In the genomic region with DNA sequence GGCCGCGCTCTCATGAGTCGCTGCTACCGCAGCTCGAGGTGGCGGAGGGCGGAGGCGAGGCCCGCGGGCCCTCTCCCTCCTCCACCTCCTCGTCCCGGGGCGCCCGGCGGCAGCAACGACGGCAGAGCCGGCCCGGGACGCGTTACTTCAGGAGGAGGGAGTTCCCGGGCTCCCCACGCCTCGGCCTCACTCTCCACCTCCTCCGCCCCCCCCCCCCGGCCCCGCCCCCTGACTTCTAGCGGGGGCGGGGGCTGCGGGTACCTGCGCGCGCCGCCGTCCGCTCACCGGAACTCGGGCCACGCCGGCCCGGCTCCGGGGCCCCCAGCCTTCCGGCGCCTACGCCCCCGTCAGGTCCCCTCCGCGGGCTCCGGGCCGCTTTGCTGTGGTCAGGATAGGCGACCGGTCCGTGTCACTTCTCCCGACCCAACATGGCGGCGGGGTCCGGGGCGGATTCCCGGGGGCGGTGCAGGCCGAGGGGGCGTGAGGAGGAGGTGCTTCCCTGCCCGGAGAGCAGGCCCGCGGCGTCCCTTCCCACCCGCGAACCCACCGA, we compare ENCODE assay signal across 8 cellular contexts.
DNase-seq lines count a peak whose midpoint lies in the region; ATAC-seq and TF ChIP-seq lines count a peak whose summit lies in the region.

Gene YES1, minus strand, starts transcription at position 120 of the 550 bp plus-strand sequence. CDS start 55,415 bp downstream, outside the sequence.

- H3K27me3 ChIP-seq in RWPE2 (ENCODE audit: insufficient read depth, poor library complexity, severe bottlenecking) = no peaks in the 10 kb centered on the region

- peak within 1 kb of the TSS; percentile 72 for H3K27ac ChIP-seq in RWPE2 (ENCODE audit: poor library complexity, severe bottlenecking)
- H3K27ac ChIP-seq in substantia nigra (ENCODE audit: low read depth, low read length, poor library complexity, severe bottlenecking) = peak within 1 kb of the TSS; percentile 63

- DNase-seq in COLO668 (lab: John Stamatoyannopoulos, UW; ENCODE audit: unreplicated experiment) (peak; percentile 87), RWPE2 (ENCODE audit: low spot score) (peak; percentile 76), foreskin fibroblast (peak; percentile 69 to 88), nucleus accumbens (lab: John Stamatoyannopoulos, UW) (peak in 45 of 56 donors; percentile 3 to 74 (median 41)), substantia nigra (lab: John Stamatoyannopoulos, UW) (peak in 43 of 49 donors; percentile 7 to 68 (median 44))
- DNase-seq in activated gamma-delta T cell treated with anti-CD3 and anti-CD28 coated beads, Interleukin-2, amount 50 U/mL, for 16 hours (ENCODE audit: low read depth) = peak; percentile 64

- ATAC-seq in GM19351 (IDR thresholded peaks at IDR 0.05; ENCODE audit: unreplicated experiment) = peak; percentile 53
- ATAC-seq in HG03521 (IDR thresholded peaks at IDR 0.05; ENCODE audit: unreplicated experiment) = peak; percentile 57
- peak; percentile 71 for ATAC-seq in RWPE2 (ENCODE audit: low read depth)

- H3K4me3 ChIP-seq in RWPE2 (ENCODE audit: severe bottlenecking) (peak within 1 kb of the TSS; percentile 78), foreskin fibroblast (ENCODE audit: low read depth in 1 of 2, low read length in 2 of 2) (peak within 1 kb of the TSS; percentile 88 to 95)

- H3K4me1 ChIP-seq in RWPE2 (ENCODE audit: insufficient read depth, poor library complexity, severe bottlenecking) = peaks cover 6% of the 10 kb centered on the region

- no peak for TF ChIP-seq CTCF in RWPE2 (IDR thresholded peaks at IDR 0.05; ENCODE audit: poor library complexity, severe bottlenecking)
- TF ChIP-seq CTCF in foreskin fibroblast (IDR thresholded peaks at IDR 0.05; ENCODE audit: low read depth, low read length) = no peak

- H3K9me3 ChIP-seq in RWPE2 (ENCODE audit: severe bottlenecking) = no peaks in the 10 kb centered on the region

- no peaks in the 10 kb centered on the region for H3K36me3 ChIP-seq in RWPE2 (ENCODE audit: low read depth)

Comparison
In these comparisons a context has a peak if more than half of its experiments do, and no peak if none do; other contexts are left out.
1. Peak in every context shown above with its lines: DNase-seq, ATAC-seq, H3K4me3 ChIP-seq and H3K27ac ChIP-seq.